In genomic region chrX:154013614-154014360, GRCh38 we compare ENCODE assay signal across 8 cellular contexts. TPM values are rescaled to one million over a fixed set of nuclear protein-coding genes. Genes with fewer than 3 reads are reported as not detected.
DNase-seq lines count a peak whose midpoint lies in the region; ATAC-seq, FAIRE-seq and TF ChIP-seq lines count a peak whose summit lies in the region.

No MANE protein-coding gene starts in this region.

- POLR2A ChIA-PET in RWPE1 (lab: Yijun Ruan, JAX; ENCODE audit: low non-redundant PET) = no interaction called here

- no peak overlapping the region for H3K4me3 Mint-ChIP-seq in astrocyte (ENCODE audit: unreplicated experiment)

- CTCF ChIA-PET in RWPE1 (lab: Yijun Ruan, JAX) = interaction anchor here (0.6 to 1.4 kb wide), 9 partner anchors 12 to 285 kb away, joined by 3 to 4 read pairs (median 3); no protein-coding TSS in a partner anchor

- peak overlapping the region; percentile 89; the same call in 1 of the 2 replicates for H3K27ac ChIP-seq in RWPE1
- no peak overlapping the region for H3K27ac ChIP-seq in astrocyte (ENCODE audit: low read depth, low read length)

- peaks cover 4% of the 10 kb centered on the region for H3K4me1 ChIP-seq in astrocyte (ENCODE audit: insufficient read depth, low read length)

- peak; percentile 44 for ATAC-seq in GM21529 (IDR thresholded peaks at IDR 0.05; ENCODE audit: unreplicated experiment)

- no peak overlapping the region for H2AFZ ChIP-seq in astrocyte (ENCODE audit: low read depth, low read length)

- peak overlapping the region; percentile 53 for H3K27ac Mint-ChIP-seq in astrocyte (ENCODE audit: unreplicated experiment)

- TF ChIP-seq CTCF in RWPE1 (conservative IDR thresholded peaks at IDR 0.05; ENCODE audit: low read depth) (peak; percentile 83), astrocyte (IDR thresholded peaks at IDR 0.05; ENCODE audit: insufficient read depth, low read depth, low read length) (peak; percentile 67)

- no peaks in the 10 kb centered on the region for H3K9me3 Mint-ChIP-seq in astrocyte (ENCODE audit: unreplicated experiment)

- H3K27me3 Mint-ChIP-seq in astrocyte (ENCODE audit: low read depth, unreplicated experiment) = no peaks in the 10 kb centered on the region

- no peak overlapping the region for H3K9ac ChIP-seq in astrocyte (ENCODE audit: low read length)

- no peak overlapping the region for H3K4me3 ChIP-seq in astrocyte (ENCODE audit: insufficient read depth, low read depth, low read length)

- H3K36me3 ChIP-seq in astrocyte (ENCODE audit: insufficient read depth, low read length) = peaks cover 4% of the 10 kb centered on the region

- peaks cover under 1% of the 10 kb centered on the region for H3K4me1 Mint-ChIP-seq in astrocyte (ENCODE audit: low read depth, unreplicated experiment)

- no peaks in the 10 kb centered on the region for H3K9me3 ChIP-seq in astrocyte (ENCODE audit: insufficient read depth, low read depth, low read length)

- H3K4me2 ChIP-seq in astrocyte (ENCODE audit: low read length) = no peak overlapping the region

- peaks cover 7% of the 10 kb centered on the region for H4K20me1 ChIP-seq in astrocyte (ENCODE audit: insufficient read depth, low read length)

- DNase-seq in CD1c-positive myeloid dendritic cell (ENCODE audit: extremely low spot score) (peak; percentile 53), RWPE1 (ENCODE audit: low spot score) (peak; percentile 21), astrocyte (ENCODE audit: low read depth) (no peak), iPS-NIHi11 (ENCODE audit: low spot score) (peak; percentile 67), NCI-H146 treated with DMSO at 0.1 percent for 48 hours (lab: John Stamatoyannopoulos, UW; ENCODE audit: unreplicated experiment) (no peak), mucosa of gallbladder (ENCODE audit: low spot score) (no peak)
- DNase-seq in stimulated activated CD4-positive, alpha-beta T cell treated with anti-CD3 and anti-CD28 coated beads, TNF-alpha, amount 100 ng/mL, for 1 hour (ENCODE audit: low read depth in 3 of 3, low spot score in 1 of 3) = peak in 2 of 3 donors; percentile 29 to 34

- no peaks in the 10 kb centered on the region for H3K36me3 Mint-ChIP-seq in astrocyte (ENCODE audit: low read depth, unreplicated experiment)

- H3K27me3 ChIP-seq in astrocyte (ENCODE audit: insufficient read depth, low read length) = no peaks in the 10 kb centered on the region

- no peak for FAIRE-seq in astrocyte (lab: Jason Lieb, UNC)

- peaks cover 28% of the 10 kb centered on the region for H3K79me2 ChIP-seq in astrocyte (ENCODE audit: insufficient read depth, low read length)

RNA-seq across cellular contexts. Expression of gene IRAK1, which starts 5.9 kb away (rescaled TPM):
- total RNA-seq in astrocyte = 67.6 and 69.6 TPM in 2 replicates
- total RNA-seq in mucosa of gallbladder = 108 TPM

RNA-seq across cellular contexts. Expression of gene TMEM187, which starts 41.2 kb away (rescaled TPM):
- total RNA-seq in astrocyte = 8.6 and 10.6 TPM in 2 replicates
- 14.4 TPM for total RNA-seq in mucosa of gallbladder

RNA-seq across cellular contexts. Expression of gene HCFC1, which starts 42.2 kb away (rescaled TPM):
- 58.1 and 61.2 TPM in 2 replicates for total RNA-seq in astrocyte
- total RNA-seq in mucosa of gallbladder = 69.5 TPM

Comparison
In these comparisons a context has a peak if more than half of its experiments do, and no peak if none do; other contexts are left out.
1. DNase-seq: peak in CD1c-positive myeloid dendritic cell (single experiment), RWPE1 (single experiment), iPS-NIHi11 (single experiment) and stimulated activated CD4-positive, alpha-beta T cell treated with anti-CD3 and anti-CD28 coated beads, TNF-alpha, amount 100 ng/mL, for 1 hour (2 of 3); none in astrocyte (single experiment), NCI-H146 treated with DMSO at 0.1 percent for 48 hours (single experiment) and mucosa of gallbladder (single experiment).